ENCODE assay signal across 29 cellular contexts in the genomic region with DNA sequence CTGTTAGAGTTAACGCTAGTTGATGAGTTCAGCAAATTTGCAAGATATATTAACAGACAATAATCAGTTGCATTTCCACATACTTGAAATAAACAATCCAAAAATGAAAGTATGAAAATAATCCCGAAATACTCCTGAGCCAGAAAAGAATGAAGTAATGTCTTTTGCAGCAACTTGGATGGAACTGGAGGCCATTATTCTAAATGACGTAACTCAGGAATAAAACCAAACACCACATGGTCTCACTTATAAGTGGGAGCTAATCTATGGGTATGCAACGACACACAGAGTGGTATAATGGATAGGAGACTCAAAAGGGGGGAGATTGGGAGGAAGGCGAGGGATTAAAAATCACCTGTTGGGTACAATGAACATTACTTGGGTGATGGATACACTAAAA.
"Had no signal": no experiment of that assay in that cellular context is flagged by ENCODE, and none has a peak within 500 bp of the region (broad histone marks: within the 10 kb centered on the region; RNA-seq: fewer than 3 reads in every experiment).

No MANE protein-coding gene starts in this region.

- H3K27me3 ChIP-seq: ascending aorta, cardiac muscle cell had no signal

- H3K4me3 ChIP-seq: ascending aorta, cardiac muscle cell, PC-9 had no signal

- H3K4me2 ChIP-seq: PC-9 had no signal

- H3K36me3 ChIP-seq: ascending aorta, cardiac muscle cell, WERI-Rb-1 had no signal

- H2AFZ ChIP-seq: PC-9 had no signal

- H3K27ac ChIP-seq: ascending aorta, cardiac muscle cell, PC-9, WERI-Rb-1 had no signal

- H3K4me1 ChIP-seq: ascending aorta had no signal

- ATAC-seq: activated CD8-positive, alpha-beta memory T cell treated with anti-CD3 and anti-CD28 coated beads, Interleukin-2, amount 10 ng/mL, durations not matched to agents 7 days and 5 days had no signal

- H3K9me3 ChIP-seq: ascending aorta had no signal

- DNase-seq: activated CD4-positive, alpha-beta memory T cell treated with anti-CD3 and anti-CD28 coated beads, Interleukin-2, amount 10 ng/mL, durations not matched to agents 7 days and 5 days; activated CD4-positive, alpha-beta T cell treated with anti-CD3 and anti-CD28 coated beads for 1 hour; activated CD4-positive, alpha-beta T cell treated with anti-CD3 and anti-CD28 coated beads for 48 hours; activated CD4-positive, CD25-positive, alpha-beta regulatory T cell; activated CD8-positive, alpha-beta memory T cell treated with anti-CD3 and anti-CD28 coated beads for 24 hours; activated CD8-positive, alpha-beta memory T cell treated with anti-CD3 and anti-CD28 coated beads, Interleukin-2, amount 10 ng/mL, durations not matched to agents 7 days and 5 days; activated CD8-positive, alpha-beta memory T cell treated with anti-CD3 and anti-CD28 coated beads, Interleukin-2, amount 50 U/mL, for 48 hours; activated effector memory CD4-positive, alpha-beta T cell treated with Interleukin-2 at 50 U/mL for 16 hours; activated naive CD4-positive, alpha-beta T cell; activated naive CD4-positive, alpha-beta T cell treated with anti-CD3 and anti-CD28 coated beads, Interleukin-2, amount 50 U/mL, for 16 hours; activated naive CD8-positive, alpha-beta T cell treated with anti-CD3 and anti-CD28 coated beads for 36 hours; activated T-cell treated with anti-CD3 and anti-CD28 coated beads, Interleukin-2, amount 50 U/mL, for 48 hours; amygdala; NCI-H1105; NCI-H1417 treated with DMSO at 0.1 percent for 48 hours; NCI-H1930; NCI-H2081 treated with DMSO at 0.1 percent for 48 hours; NCI-H226; NCI-H446 treated with DMSO at 0.1 percent for 48 hours; NCI-H524; NCI-H69; PC-9; SW 1271; T-helper 1 cell; T-helper 2 cell; T-helper 9 cell; WERI-Rb-1 had no signal
